Comparison of ENCODE assay signal across 1 cellular context in genomic region chr11:100791103-100791502, GRCh38.
TF ChIP-seq lines count a peak whose summit lies in the region.

No MANE protein-coding gene starts in this region.

TF ChIP-seq in GM23338, 12 proteins besides CTCF, POLR2A, EP300 and RAD21 (continued from another document):
- TF ChIP-seq, protein P1, sequence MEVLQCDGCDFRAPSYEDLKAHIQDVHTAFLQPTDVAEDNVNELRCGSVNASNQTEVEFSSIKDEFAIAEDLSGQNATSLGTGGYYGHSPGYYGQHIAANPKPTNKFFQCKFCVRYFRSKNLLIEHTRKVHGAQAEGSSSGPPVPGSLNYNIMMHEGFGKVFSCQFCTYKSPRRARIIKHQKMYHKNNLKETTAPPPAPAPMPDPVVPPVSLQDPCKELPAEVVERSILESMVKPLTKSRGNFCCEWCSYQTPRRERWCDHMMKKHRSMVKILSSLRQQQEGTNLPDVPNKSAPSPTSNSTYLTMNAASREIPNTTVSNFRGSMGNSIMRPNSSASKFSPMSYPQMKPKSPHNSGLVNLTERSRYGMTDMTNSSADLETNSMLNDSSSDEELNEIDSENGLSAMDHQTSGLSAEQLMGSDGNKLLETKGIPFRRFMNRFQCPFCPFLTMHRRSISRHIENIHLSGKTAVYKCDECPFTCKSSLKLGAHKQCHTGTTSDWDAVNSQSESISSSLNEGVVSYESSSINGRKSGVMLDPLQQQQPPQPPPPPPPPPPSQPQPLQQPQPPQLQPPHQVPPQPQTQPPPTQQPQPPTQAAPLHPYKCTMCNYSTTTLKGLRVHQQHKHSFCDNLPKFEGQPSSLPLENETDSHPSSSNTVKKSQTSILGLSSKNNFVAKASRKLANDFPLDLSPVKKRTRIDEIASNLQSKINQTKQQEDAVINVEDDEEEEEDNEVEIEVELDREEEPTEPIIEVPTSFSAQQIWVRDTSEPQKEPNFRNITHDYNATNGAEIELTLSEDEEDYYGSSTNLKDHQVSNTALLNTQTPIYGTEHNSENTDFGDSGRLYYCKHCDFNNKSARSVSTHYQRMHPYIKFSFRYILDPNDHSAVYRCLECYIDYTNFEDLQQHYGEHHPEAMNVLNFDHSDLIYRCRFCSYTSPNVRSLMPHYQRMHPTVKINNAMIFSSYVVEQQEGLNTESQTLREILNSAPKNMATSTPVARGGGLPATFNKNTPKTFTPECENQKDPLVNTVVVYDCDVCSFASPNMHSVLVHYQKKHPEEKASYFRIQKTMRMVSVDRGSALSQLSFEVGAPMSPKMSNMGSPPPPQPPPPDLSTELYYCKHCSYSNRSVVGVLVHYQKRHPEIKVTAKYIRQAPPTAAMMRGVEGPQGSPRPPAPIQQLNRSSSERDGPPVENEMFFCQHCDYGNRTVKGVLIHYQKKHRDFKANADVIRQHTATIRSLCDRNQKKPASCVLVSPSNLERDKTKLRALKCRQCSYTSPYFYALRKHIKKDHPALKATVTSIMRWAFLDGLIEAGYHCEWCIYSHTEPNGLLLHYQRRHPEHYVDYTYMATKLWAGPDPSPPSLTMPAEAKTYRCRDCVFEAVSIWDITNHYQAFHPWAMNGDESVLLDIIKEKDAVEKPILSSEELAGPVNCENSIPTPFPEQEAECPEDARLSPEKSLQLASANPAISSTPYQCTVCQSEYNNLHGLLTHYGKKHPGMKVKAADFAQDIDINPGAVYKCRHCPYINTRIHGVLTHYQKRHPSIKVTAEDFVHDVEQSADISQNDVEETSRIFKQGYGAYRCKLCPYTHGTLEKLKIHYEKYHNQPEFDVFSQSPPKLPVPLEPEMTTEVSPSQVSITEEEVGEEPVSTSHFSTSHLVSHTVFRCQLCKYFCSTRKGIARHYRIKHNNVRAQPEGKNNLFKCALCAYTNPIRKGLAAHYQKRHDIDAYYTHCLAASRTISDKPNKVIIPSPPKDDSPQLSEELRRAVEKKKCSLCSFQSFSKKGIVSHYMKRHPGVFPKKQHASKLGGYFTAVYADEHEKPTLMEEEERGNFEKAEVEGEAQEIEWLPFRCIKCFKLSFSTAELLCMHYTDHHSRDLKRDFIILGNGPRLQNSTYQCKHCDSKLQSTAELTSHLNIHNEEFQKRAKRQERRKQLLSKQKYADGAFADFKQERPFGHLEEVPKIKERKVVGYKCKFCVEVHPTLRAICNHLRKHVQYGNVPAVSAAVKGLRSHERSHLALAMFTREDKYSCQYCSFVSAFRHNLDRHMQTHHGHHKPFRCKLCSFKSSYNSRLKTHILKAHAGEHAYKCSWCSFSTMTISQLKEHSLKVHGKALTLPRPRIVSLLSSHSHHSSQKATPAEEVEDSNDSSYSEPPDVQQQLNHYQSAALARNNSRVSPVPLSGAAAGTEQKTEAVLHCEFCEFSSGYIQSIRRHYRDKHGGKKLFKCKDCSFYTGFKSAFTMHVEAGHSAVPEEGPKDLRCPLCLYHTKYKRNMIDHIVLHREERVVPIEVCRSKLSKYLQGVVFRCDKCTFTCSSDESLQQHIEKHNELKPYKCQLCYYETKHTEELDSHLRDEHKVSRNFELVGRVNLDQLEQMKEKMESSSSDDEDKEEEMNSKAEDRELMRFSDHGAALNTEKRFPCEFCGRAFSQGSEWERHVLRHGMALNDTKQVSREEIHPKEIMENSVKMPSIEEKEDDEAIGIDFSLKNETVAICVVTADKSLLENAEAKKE (CRISPR knock-in tag; IDR thresholded peaks at IDR 0.05): peak; percentile 95
- TF ChIP-seq CREB1 (CRISPR knock-in tag; IDR thresholded peaks at IDR 0.05; ENCODE audit: low read depth) (peak; percentile 32; the same call in 1 of the 2 replicates), ZNF331 (CRISPR knock-in tag; IDR thresholded peaks at IDR 0.05; ENCODE audit: low read depth) (no peak), ZNF114 (CRISPR knock-in tag; IDR thresholded peaks at IDR 0.05) (no peak), REST (IDR thresholded peaks at IDR 0.05; ENCODE audit: unreplicated experiment) (no peak), NANOG (IDR thresholded peaks at IDR 0.05; ENCODE audit: borderline replicate concordance) (peak; percentile 73; the same call in 1 of the 2 replicates)
